19 cellular contexts compared by ENCODE assay signal in the genomic region with DNA sequence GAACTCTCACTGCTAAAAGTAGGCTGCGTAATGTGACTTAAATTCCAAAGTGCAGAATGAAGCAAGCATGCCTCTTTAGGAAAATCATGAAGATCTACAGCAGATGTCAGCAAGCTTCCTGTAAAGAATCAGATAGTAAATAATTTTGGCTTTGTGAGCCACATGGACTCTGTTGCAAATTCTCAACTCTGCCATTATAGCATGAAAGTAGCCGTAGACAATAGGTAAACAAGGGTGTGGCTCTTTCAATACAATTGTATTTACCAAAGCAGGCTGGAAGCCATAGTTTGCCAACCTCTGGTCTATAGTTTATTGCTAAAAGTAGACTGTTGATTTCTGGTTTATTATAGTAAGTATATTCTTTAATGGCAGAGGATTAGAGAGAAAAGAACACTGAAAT.
"Had no signal": no experiment of that assay in that cellular context is flagged by ENCODE, and none has a peak within 500 bp of the region (broad histone marks: within the 10 kb centered on the region; RNA-seq: fewer than 3 reads in every experiment).

No MANE protein-coding gene starts in this region.

- ATAC-seq: left cardiac atrium; naive thymus-derived CD4-positive, alpha-beta T cell; psoas muscle; stimulated activated memory B cell treated with anti-CD40 and anti-IgM and Interleukin-4, amounts not matched to agents 10 μg/mL and 1 μg/mL and 100 μg/mL, for 72 hours had no signal

- H3K9me3 ChIP-seq: psoas muscle, right lobe of liver, tibial artery, upper lobe of left lung, uterus had no signal

- H3K4me3 ChIP-seq: dorsolateral prefrontal cortex, hepatocyte, psoas muscle, right lobe of liver, tibial artery, upper lobe of left lung, uterus had no signal

- H3K27ac ChIP-seq: dorsolateral prefrontal cortex, hepatocyte, psoas muscle, right lobe of liver, tibial artery, upper lobe of left lung, uterus had no signal

- H3K27me3 ChIP-seq: hepatocyte, right lobe of liver, tibial artery, upper lobe of left lung, uterus had no signal

- DNase-seq: dorsolateral prefrontal cortex; effector CD8-positive, alpha-beta T cell; foreskin melanocyte; head of caudate nucleus; kidney; left cardiac atrium; mammary epithelial cell; naive thymus-derived CD4-positive, alpha-beta T cell; nephron progenitor cell; psoas muscle; retina; right lobe of liver; stimulated activated CD4-positive, alpha-beta T cell treated with anti-CD3 and anti-CD28 coated beads, Interleukin-4, amount 100 ng/mL, for 1 hour; stimulated activated CD8-positive, alpha-beta memory T cell treated with anti-CD3 and anti-CD28 coated beads, Interleukin-4, amount 100 ng/mL, for 48 hours; tibial artery; upper lobe of left lung; uterus had no signal

- H3K4me1 ChIP-seq: psoas muscle, right lobe of liver, tibial artery, upper lobe of left lung, uterus had no signal

- H3K36me3 ChIP-seq: right lobe of liver, tibial artery, upper lobe of left lung, uterus had no signal
